19 cellular contexts compared by ENCODE assay signal in the genomic region with DNA sequence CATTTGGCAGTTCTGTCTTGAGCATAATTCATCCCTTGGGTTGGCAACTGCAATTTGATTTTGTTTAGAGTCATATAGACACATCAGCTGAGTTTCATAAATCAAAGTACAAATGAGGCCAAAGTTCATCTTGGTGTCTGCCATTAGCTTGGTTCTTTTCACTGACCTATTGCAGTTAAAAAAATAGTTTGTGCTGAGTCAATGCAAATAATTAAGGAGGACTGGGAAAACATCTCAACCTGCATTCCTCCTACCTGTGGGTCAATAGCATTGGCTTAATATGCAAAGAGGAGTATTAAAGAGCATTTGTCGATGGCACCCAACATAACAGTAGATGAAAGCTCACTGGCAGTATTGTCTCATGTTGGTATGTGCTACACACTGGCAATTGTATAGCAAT. TPM values are rescaled to one million over a fixed set of nuclear protein-coding genes. Genes with fewer than 3 reads are reported as not detected.
DNase-seq lines count a peak whose midpoint lies in the region; ATAC-seq and TF ChIP-seq lines count a peak whose summit lies in the region.
"Had no signal": no experiment of that assay in that cellular context is flagged by ENCODE, and none has a peak within 500 bp of the region (broad histone marks: within the 10 kb centered on the region; RNA-seq: fewer than 3 reads in every experiment).

No MANE protein-coding gene starts in this region.

- H3K4me3 ChIP-seq in left ventricle myocardium inferior (no peak overlapping the region), right atrium auricular region (no peak overlapping the region), skeletal muscle tissue (ENCODE audit: low read length in 3 of 3) (no peak overlapping the region), MM.1S (ENCODE audit: low read length) (no peak overlapping the region)
- H3K4me3 ChIP-seq: BLaER1 treated with 17β-estradiol and CSF1 and Interleukin-3, amounts not matched to agents 10 nM and 100 nM had no signal

- H3K36me3 ChIP-seq in left ventricle myocardium inferior (no peaks in the 10 kb centered on the region), right atrium auricular region (no peaks in the 10 kb centered on the region), skeletal muscle tissue (ENCODE audit: control insufficient read depth in 3 of 3, insufficient read depth in 3 of 3, low read length in 3 of 3) (peaks cover 0 to 13% (median 12%) of the 10 kb centered on the region in 3 donors), MM.1S (replicated peaks; ENCODE audit: insufficient read depth, low read length) (no peaks in the 10 kb centered on the region)
- H3K36me3 ChIP-seq: BLaER1 treated with 17β-estradiol and CSF1 and Interleukin-3, amounts not matched to agents 10 nM and 100 nM had no signal

- H2AFZ ChIP-seq in MM.1S (ENCODE audit: low read length): no peak overlapping the region

- H3K9me3 ChIP-seq in left ventricle myocardium inferior (replicated peaks): no peaks in the 10 kb centered on the region
- no peaks in the 10 kb centered on the region for H3K9me3 ChIP-seq in right atrium auricular region
- no peaks in the 10 kb centered on the region for H3K9me3 ChIP-seq in skeletal muscle tissue (ENCODE audit: control insufficient read depth in 3 of 3, low read length in 3 of 3)
- no peaks in the 10 kb centered on the region for H3K9me3 ChIP-seq in MM.1S (replicated peaks; ENCODE audit: insufficient read depth, low read length)

- no peaks in the 10 kb centered on the region for H3K79me2 ChIP-seq in MM.1S (ENCODE audit: low read length)

- ATAC-seq in GM19455 (IDR thresholded peaks at IDR 0.05; ENCODE audit: unreplicated experiment) (no peak), HG03521 (IDR thresholded peaks at IDR 0.05; ENCODE audit: unreplicated experiment) (no peak)
- ATAC-seq: CD8-positive, alpha-beta T cell had no signal

- peaks cover 8% of the 10 kb centered on the region for H3F3A ChIP-seq in MM.1S (ENCODE audit: insufficient read depth, low read length)

- no peaks in the 10 kb centered on the region for H3K27me3 ChIP-seq in left ventricle myocardium inferior (ENCODE audit: low read depth)
- H3K27me3 ChIP-seq in right atrium auricular region: no peaks in the 10 kb centered on the region
- H3K27me3 ChIP-seq in skeletal muscle tissue (ENCODE audit: control insufficient read depth in 3 of 3, insufficient read depth in 3 of 3, low read length in 3 of 3): no peaks in the 10 kb centered on the region
- H3K27me3 ChIP-seq in MM.1S (replicated peaks; ENCODE audit: insufficient read depth, low read length): no peaks in the 10 kb centered on the region

- TF ChIP-seq CTCF in left ventricle myocardium inferior (IDR thresholded peaks at IDR 0.05; ENCODE audit: borderline replicate concordance) (no peak), right atrium auricular region (IDR thresholded peaks at IDR 0.05) (no peak), MM.1S (IDR thresholded peaks at IDR 0.05; ENCODE audit: low read length) (no peak)

- no peaks in the 10 kb centered on the region for H3K9me2 ChIP-seq in MM.1S (replicated peaks; ENCODE audit: insufficient read depth, low read length)

- H3K4me2 ChIP-seq in MM.1S (ENCODE audit: low read depth, low read length): no peak overlapping the region
- H3K4me2 ChIP-seq: BLaER1 treated with 17β-estradiol and CSF1 and Interleukin-3, amounts not matched to agents 10 nM and 100 nM had no signal

- peak overlapping the region; percentile 94 for H3K27ac ChIP-seq in left ventricle myocardium inferior (replicated peaks)
- H3K27ac ChIP-seq in right atrium auricular region: no peak overlapping the region
- H3K27ac ChIP-seq in skeletal muscle tissue (ENCODE audit: low read depth, low read length): peak overlapping the region; percentile 3
- no peak overlapping the region for H3K27ac ChIP-seq in MM.1S (ENCODE audit: low read length)
- H3K27ac ChIP-seq: BLaER1 treated with 17β-estradiol and CSF1 and Interleukin-3, amounts not matched to agents 10 nM and 100 nM; RWPE1 had no signal

- no peaks in the 10 kb centered on the region for H4K20me1 ChIP-seq in MM.1S (ENCODE audit: insufficient read depth, low read length)
- H4K20me1 ChIP-seq: BLaER1 treated with 17β-estradiol and CSF1 and Interleukin-3, amounts not matched to agents 10 nM and 100 nM had no signal

- no peak overlapping the region for H3K9ac ChIP-seq in skeletal muscle tissue (ENCODE audit: low read depth in 1 of 3, low read length in 3 of 3)
- no peak overlapping the region for H3K9ac ChIP-seq in MM.1S (ENCODE audit: low read length)
- H3K9ac ChIP-seq: BLaER1 treated with 17β-estradiol and CSF1 and Interleukin-3, amounts not matched to agents 10 nM and 100 nM had no signal

- DNase-seq in left ventricle myocardium inferior: no peak
- no peak for DNase-seq in right atrium auricular region (ENCODE audit: low spot score)
- DNase-seq in SW480 (ENCODE audit: low spot score): peak; percentile 12
- peak; percentile 13 for DNase-seq in mucosa of gallbladder (ENCODE audit: low spot score)
- DNase-seq in MM.1S: no peak
- DNase-seq: Calu3; CD8-positive, alpha-beta T cell; NCI-H1105 treated with DMSO at 0.1 percent for 48 hours; NCI-H1694; NCI-H2081 treated with DMSO at 0.1 percent for 48 hours; NCI-H510A; NCI-H774; SIG-M5 had no signal

- peaks cover 50% of the 10 kb centered on the region for H3K4me1 ChIP-seq in left ventricle myocardium inferior
- H3K4me1 ChIP-seq in right atrium auricular region: peaks cover 0 to 32% of the 10 kb centered on the region in 2 donors
- H3K4me1 ChIP-seq in skeletal muscle tissue (ENCODE audit: control insufficient read depth in 3 of 3, insufficient read depth in 3 of 3, low read length in 3 of 3): peaks cover 2 to 11% (median 9%) of the 10 kb centered on the region in 3 donors
- H3K4me1 ChIP-seq in MM.1S (ENCODE audit: low read length): peaks cover 7% of the 10 kb centered on the region; the same call in 1 of the 2 replicates

- intact Hi-C loops in left ventricle myocardium inferior (cut with micrococcal nuclease): no loop called here

RNA-seq across cellular contexts. Expression of a gene that starts 1.6 kb away (rescaled TPM):
- 0.16 TPM for total RNA-seq in left ventricle myocardium inferior
- total RNA-seq in right atrium auricular region: not detected
- total RNA-seq in mucosa of gallbladder: not detected
- 2.6 TPM for total RNA-seq in skeletal muscle tissue
- total RNA-seq: A172; Calu3; CD8-positive, alpha-beta T cell had no signal

RNA-seq across cellular contexts. Expression of a gene that starts 23.2 kb away (rescaled TPM):
- total RNA-seq in left ventricle myocardium inferior (29.6 TPM), right atrium auricular region (10 to 100 TPM; 29.7 to 55.4 TPM), mucosa of gallbladder (3.7 TPM), skeletal muscle tissue (54.8 TPM)
- total RNA-seq: A172; Calu3; CD8-positive, alpha-beta T cell had no signal

Comparison
In these comparisons a context has a peak if more than half of its experiments do, and no peak if none do; other contexts are left out.
1. H3K27ac ChIP-seq: peak in left ventricle myocardium inferior (single experiment) and skeletal muscle tissue (single experiment); none in right atrium auricular region (0 of 2) and MM.1S (single experiment).
2. DNase-seq: peak in SW480 (single experiment) and mucosa of gallbladder (single experiment); none in left ventricle myocardium inferior (single experiment), right atrium auricular region (single experiment) and MM.1S (single experiment).